In the genomic region with DNA sequence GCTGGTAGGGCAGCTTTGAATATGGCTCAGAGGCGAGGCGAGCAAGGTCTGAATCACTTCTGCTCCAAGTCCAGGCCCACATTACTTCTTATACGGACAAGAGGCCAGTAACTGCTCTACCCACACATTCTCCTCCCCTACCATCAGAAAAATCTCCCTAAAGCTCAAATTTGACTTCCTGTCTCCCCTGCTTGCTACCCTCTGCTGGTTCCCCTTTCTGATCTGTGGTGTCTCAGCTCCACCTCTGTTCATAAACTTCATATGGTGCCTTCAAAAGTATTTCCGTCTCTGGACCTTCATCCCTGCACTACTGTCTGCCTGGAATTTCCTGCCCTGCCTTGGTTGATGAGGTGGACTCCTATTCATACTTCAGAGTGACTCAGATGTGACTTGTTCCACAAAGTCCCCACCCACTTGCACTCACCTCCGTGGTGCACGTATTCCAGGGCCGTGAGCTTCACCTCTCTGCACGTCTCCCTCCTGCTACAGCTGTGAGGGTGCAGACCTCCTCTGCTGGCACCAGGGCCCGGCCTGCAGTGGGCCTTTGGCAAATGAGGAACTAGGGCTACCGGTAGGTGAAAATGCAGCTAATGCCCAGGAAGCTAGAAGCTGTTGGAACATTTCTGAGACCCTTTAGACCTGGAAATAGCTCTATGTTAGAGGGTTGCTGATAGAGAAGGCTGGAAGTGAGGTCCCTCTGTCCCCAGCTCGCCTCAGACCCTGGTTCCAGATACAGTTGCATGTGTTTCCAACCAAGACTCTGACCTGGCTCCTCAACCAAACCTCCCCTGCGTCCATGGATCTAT, we compare ENCODE assay signal across 9 cellular contexts. TPM values are rescaled to one million over a fixed set of nuclear protein-coding genes. Genes with fewer than 3 reads are reported as not detected.
DNase-seq lines count a peak whose midpoint lies in the region; ATAC-seq and TF ChIP-seq lines count a peak whose summit lies in the region.
"Had no signal": no experiment of that assay in that cellular context is flagged by ENCODE, and none has a peak within 500 bp of the region (broad histone marks: within the 10 kb centered on the region; RNA-seq: fewer than 3 reads in every experiment).

No MANE protein-coding gene starts in this region.

- H3K9me3 ChIP-seq in SJSA1 (replicated peaks) (no peaks in the 10 kb centered on the region), upper lobe of right lung (no peaks in the 10 kb centered on the region)

- no peak overlapping the region for H2BK15ac ChIP-seq in mesendoderm (replicated peaks; ENCODE audit: low read depth)

- peak overlapping the region; percentile 62 for H3K4me3 Mint-ChIP-seq in activated naive CD4-positive, alpha-beta T cell treated with anti-CD3 and anti-CD28 coated beads for 36 hours

- H3K4me1 Mint-ChIP-seq in activated naive CD4-positive, alpha-beta T cell treated with anti-CD3 and anti-CD28 coated beads for 36 hours (ENCODE audit: low read depth) = peaks cover 49% of the 10 kb centered on the region

- H3K27me3 Mint-ChIP-seq in activated naive CD4-positive, alpha-beta T cell treated with anti-CD3 and anti-CD28 coated beads for 36 hours (ENCODE audit: low read depth) = no peaks in the 10 kb centered on the region

- no peak overlapping the region for H3K4me2 ChIP-seq in mesendoderm (ENCODE audit: low read length)

- peak; percentile 95 for DNase-seq in A172 (ENCODE audit: low spot score)
- peak; percentile 86 to 87 for DNase-seq in SJSA1 (ENCODE audit: low read depth in 1 of 2, low spot score in 2 of 2)
- peak; percentile 86 for DNase-seq in activated naive CD4-positive, alpha-beta T cell treated with anti-CD3 and anti-CD28 coated beads for 36 hours
- DNase-seq in mesendoderm = no peak
- no peak for DNase-seq in upper lobe of right lung
- no peak for DNase-seq in DMS79 treated with DMSO at 0.1 percent for 48 hours (lab: John Stamatoyannopoulos, UW)
- DNase-seq: left cardiac atrium had no signal

- no CpG with 5 or more reads among the region's 12 CpGs for WGBS in mesendoderm (ENCODE audit: extremely low coverage, insufficient coverage, low lambda C conversion rate)

- no peak overlapping the region for H3K18ac ChIP-seq in mesendoderm (ENCODE audit: low read length)

- peaks cover 4% of the 10 kb centered on the region for H3K36me3 Mint-ChIP-seq in activated naive CD4-positive, alpha-beta T cell treated with anti-CD3 and anti-CD28 coated beads for 36 hours (ENCODE audit: low read depth)

- no peaks in the 10 kb centered on the region for H3K36me3 ChIP-seq in SJSA1
- H3K36me3 ChIP-seq in mesendoderm (ENCODE audit: control insufficient read depth, insufficient read depth, low read length) = no peaks in the 10 kb centered on the region
- no peaks in the 10 kb centered on the region for H3K36me3 ChIP-seq in upper lobe of right lung

- no peak overlapping the region for H2BK5ac ChIP-seq in mesendoderm (ENCODE audit: low read length)

- intact Hi-C loops in activated naive CD4-positive, alpha-beta T cell treated with anti-CD3 and anti-CD28 coated beads for 36 hours (cut with micrococcal nuclease) = loop anchor here (1.0 kb wide), 5 partner anchors 8 to 67 kb away; no protein-coding TSS in a partner anchor
- intact Hi-C loops in upper lobe of right lung (cut with DNase I) = no loop called here

- no peak overlapping the region for H3K4ac ChIP-seq in mesendoderm (ENCODE audit: low read depth, low read length)

- no peak overlapping the region for H3K23ac ChIP-seq in mesendoderm (ENCODE audit: low read length)

- H3K27me3 ChIP-seq in SJSA1 (replicated peaks) = no peaks in the 10 kb centered on the region
- H3K27me3 ChIP-seq in mesendoderm (ENCODE audit: insufficient read depth, low read length, poor library complexity) = no peaks in the 10 kb centered on the region
- no peaks in the 10 kb centered on the region for H3K27me3 ChIP-seq in upper lobe of right lung

- H4K8ac ChIP-seq in mesendoderm (ENCODE audit: low read depth, low read length) = no peak overlapping the region

- peak overlapping the region; percentile 56 for H4K5ac ChIP-seq in mesendoderm (ENCODE audit: low read length)

- H3K9me3 Mint-ChIP-seq in activated naive CD4-positive, alpha-beta T cell treated with anti-CD3 and anti-CD28 coated beads for 36 hours = no peaks in the 10 kb centered on the region

- no peaks in the 10 kb centered on the region for H3K79me2 ChIP-seq in mesendoderm (ENCODE audit: control insufficient read depth, insufficient read depth, low read length)

- H2AK5ac ChIP-seq in mesendoderm (ENCODE audit: low read length) = peak overlapping the region; percentile 23

- peak overlapping the region; percentile 92 for H3K27ac Mint-ChIP-seq in activated naive CD4-positive, alpha-beta T cell treated with anti-CD3 and anti-CD28 coated beads for 36 hours

- no peaks in the 10 kb centered on the region for H3K79me1 ChIP-seq in mesendoderm (ENCODE audit: low read length)

- peak overlapping the region; percentile 93 for H3K27ac ChIP-seq in SJSA1
- no peak overlapping the region for H3K27ac ChIP-seq in mesendoderm (ENCODE audit: low read depth, low read length)
- H3K27ac ChIP-seq in upper lobe of right lung = peak overlapping the region; percentile 24

- TF ChIP-seq CTCF in upper lobe of right lung (IDR thresholded peaks at IDR 0.05) = no peak

- H3K9ac ChIP-seq in mesendoderm (ENCODE audit: low read length) = no peak overlapping the region

- H2BK120ac ChIP-seq in mesendoderm (ENCODE audit: low read depth, low read length) = no peak overlapping the region

- H3K4me3 ChIP-seq in SJSA1 (no peak overlapping the region), mesendoderm (ENCODE audit: low read length) (no peak overlapping the region), upper lobe of right lung (no peak overlapping the region)

- ATAC-seq in GM19025 (IDR thresholded peaks at IDR 0.05; ENCODE audit: low read depth, unreplicated experiment) = peak; percentile 66
- ATAC-seq in HG03135 (IDR thresholded peaks at IDR 0.05; ENCODE audit: unreplicated experiment) = peak; percentile 70
- ATAC-seq in upper lobe of right lung = peak; percentile 85

- no peak overlapping the region for H3K56ac ChIP-seq in mesendoderm (ENCODE audit: low read length)

- CTCF ChIA-PET in activated naive CD4-positive, alpha-beta T cell treated with anti-CD3 and anti-CD28 coated beads for 36 hours (lab: Charles Lee) = interaction anchor here (0.5 to 9.1 kb wide), 22 partner anchors 9 to 397 kb away, joined by 3 to 81 read pairs (median 4); no protein-coding TSS in a partner anchor

- H3K4me1 ChIP-seq in SJSA1 (replicated peaks) (peaks cover 27% of the 10 kb centered on the region), mesendoderm (ENCODE audit: control insufficient read depth, low read depth, low read length) (peaks cover 2% of the 10 kb centered on the region), upper lobe of right lung (peaks cover 3% of the 10 kb centered on the region)

RNA-seq across cellular contexts. Expression of a gene that starts 24.6 kb away (rescaled TPM):
- total RNA-seq in A172 (2014; rRNA removed; shearing (Covaris generic)) = 106 and 118 TPM in 2 replicates
- 60.9 and 117 TPM in 2 replicates for total RNA-seq in SJSA1 (2014; rRNA removed; shearing (Covaris generic))
- 100 to 1,000 TPM; 105 to 109 TPM for total RNA-seq in activated naive CD4-positive, alpha-beta T cell treated with anti-CD3 and anti-CD28 coated beads for 36 hours
- polyA plus RNA-seq in mesendoderm (2013, experiment 1 of 2) = 63.4 TPM
- polyA plus RNA-seq in mesendoderm (2013, experiment 2 of 2) = 66.6 TPM
- 72.9 TPM for total RNA-seq in upper lobe of right lung

RNA-seq across cellular contexts. Expression of a gene that starts 41.0 kb away (rescaled TPM):
- total RNA-seq in A172 (2014; rRNA removed; shearing (Covaris generic)) = 8,628 and 10,596 TPM in 2 replicates
- total RNA-seq in SJSA1 (2014; rRNA removed; shearing (Covaris generic)) = 10,548 and 13,048 TPM in 2 replicates
- 1,000 to 10,000 TPM; 1,772 to 1,864 TPM for total RNA-seq in activated naive CD4-positive, alpha-beta T cell treated with anti-CD3 and anti-CD28 coated beads for 36 hours
- 1,538 TPM for polyA plus RNA-seq in mesendoderm (2013, experiment 1 of 2)
- polyA plus RNA-seq in mesendoderm (2013, experiment 2 of 2) = 1,586 TPM
- total RNA-seq in upper lobe of right lung = 1,558 TPM

Comparison
In these comparisons a context has a peak if more than half of its experiments do, and no peak if none do; other contexts are left out.
1. DNase-seq: peak in A172 (single experiment), SJSA1 (2 of 2) and activated naive CD4-positive, alpha-beta T cell treated with anti-CD3 and anti-CD28 coated beads for 36 hours (single experiment); none in mesendoderm (single experiment), upper lobe of right lung (single experiment) and DMS79 treated with DMSO at 0.1 percent for 48 hours (single experiment).
2. Peak in every context shown above with its lines, with median percentiles within 50 percentile points of each other: ATAC-seq.